Comparison of ENCODE assay signal across 31 cellular contexts in genomic region chr2:217945530-217945929, GRCh38. TPM values are rescaled to one million over a fixed set of nuclear protein-coding genes. Genes with fewer than 3 reads are reported as not detected.
DNase-seq lines count a peak whose midpoint lies in the region; ATAC-seq and TF ChIP-seq lines count a peak whose summit lies in the region.
"Had no signal": no experiment of that assay in that cellular context is flagged by ENCODE, and none has a peak within 500 bp of the region (broad histone marks: within the 10 kb centered on the region; RNA-seq: fewer than 3 reads in every experiment).

No MANE protein-coding gene starts in this region.

- DNase-seq in left cardiac atrium, result peak; percentile 0
- DNase-seq in Right ventricle myocardium inferior (ENCODE audit: missing footprints), result no peak
- peak; percentile 20 for DNase-seq in lower lobe of right lung
- peak in 1 of 2 donors; percentile 8 for DNase-seq in gastrocnemius medialis
- no peak for DNase-seq in vagina (ENCODE audit: extremely low spot score in 2 of 2)
- no peak for DNase-seq in NCI-H2029 treated with DMSO at 0.1 percent for 48 hours (lab: John Stamatoyannopoulos, UW)
- DNase-seq: activated CD4-positive, alpha-beta T cell treated with anti-CD3 and anti-CD28 coated beads, Interleukin-2, amount 50 U/mL, for 1 hour; activated naive CD4-positive, alpha-beta T cell treated with anti-CD3 and anti-CD28 coated beads for 36 hours; anterior cingulate cortex; CD8-positive, alpha-beta T cell; cortex of kidney; DMS 273 treated with DMSO at 0.1 percent for 48 hours; effector memory CD8-positive, alpha-beta T cell; foreskin melanocyte; GOT3; mesenchymal stem cell; NCI-H1092; NCI-H187; NCI-H2171 treated with DMSO at 0.1 percent for 48 hours; NCI-H524; NK-92 treated with Interleukin-12 subunit alpha and Interleukin-12 subunit beta, amount 100 ng/mL, for 24 hours; PC-3; SHP77 treated with DMSO at 0.1 percent for 48 hours; stimulated activated CD4-positive, alpha-beta T cell treated with anti-CD3 and anti-CD28 coated beads, Interleukin-2, amount 100 ng/mL, for 48 hours; SW 1271; T-helper 9 cell had no signal

- TF ChIP-seq POLR2A in gastrocnemius medialis (IDR thresholded peaks at IDR 0.05) (no peak), vagina (IDR thresholded peaks at IDR 0.05) (no peak)

- no peaks in the 10 kb centered on the region for H3K9me3 ChIP-seq in lower lobe of right lung
- H3K9me3 ChIP-seq in gastrocnemius medialis, result no peaks in the 10 kb centered on the region
- no peaks in the 10 kb centered on the region for H3K9me3 ChIP-seq in vagina
- H3K9me3 ChIP-seq: A549 had no signal

- intact Hi-C loops in left cardiac atrium (cut with DNase I), result loop anchor here (2.0 kb wide), 1 partner anchor 43 kb away; no protein-coding TSS in a partner anchor
- intact Hi-C loops in Right ventricle myocardium inferior (cut with DNase I), result loop anchor here (2.0 kb wide), 1 partner anchor 33 kb away; no protein-coding TSS in a partner anchor
- intact Hi-C loops in lower lobe of right lung (cut with DNase I), result no loop called here
- intact Hi-C loops in gastrocnemius medialis (cut with DNase I; ENCODE audit: low total_unique reads), result no loop called here
- intact Hi-C loops in vagina (cut with DNase I), result no loop called here

- no peak overlapping the region for H3K27ac ChIP-seq in lower lobe of right lung
- peak overlapping the region in 3 of 4 donors; percentile 32 to 94 (median 90) for H3K27ac ChIP-seq in gastrocnemius medialis
- peak overlapping the region; percentile 37 for H3K27ac ChIP-seq in vagina
- H3K27ac ChIP-seq: A549, hepatocyte had no signal

- in situ Hi-C loops in gastrocnemius medialis (cut with MboI; ENCODE audit: low sequenced_read_pairs in 4 of 4), result no loop called here

- H3K27me3 ChIP-seq in lower lobe of right lung (ENCODE audit: low read depth) (no peaks in the 10 kb centered on the region), gastrocnemius medialis (no peaks in the 10 kb centered on the region), vagina (no peaks in the 10 kb centered on the region)
- H3K27me3 ChIP-seq: hepatocyte had no signal

- TF ChIP-seq CTCF in lower lobe of right lung (IDR thresholded peaks at IDR 0.05) (no peak), gastrocnemius medialis (IDR thresholded peaks at IDR 0.05 in 4 of 5, conservative IDR thresholded peaks at IDR 0.05 in 1 of 5) (no peak), vagina (IDR thresholded peaks at IDR 0.05) (no peak)

- H3K4me1 ChIP-seq in lower lobe of right lung (peaks cover 53% of the 10 kb centered on the region), gastrocnemius medialis (peaks cover 37 to 39% of the 10 kb centered on the region in 2 donors), vagina (peaks cover 96% of the 10 kb centered on the region)

- no peak overlapping the region for H3K4me3 ChIP-seq in lower lobe of right lung
- H3K4me3 ChIP-seq in gastrocnemius medialis, result no peak overlapping the region
- H3K4me3 ChIP-seq in vagina, result no peak overlapping the region
- H3K4me3 ChIP-seq: A549, hepatocyte had no signal

- H3K36me3 ChIP-seq in lower lobe of right lung (no peaks in the 10 kb centered on the region), gastrocnemius medialis (no peaks in the 10 kb centered on the region), vagina (no peaks in the 10 kb centered on the region)

- ATAC-seq in left cardiac atrium (no peak), Right ventricle myocardium inferior (no peak), lower lobe of right lung (no peak), gastrocnemius medialis (no peak), HG02852 (IDR thresholded peaks at IDR 0.05; ENCODE audit: unreplicated experiment) (no peak), HG03342 (IDR thresholded peaks at IDR 0.05; ENCODE audit: unreplicated experiment) (no peak)
- ATAC-seq: A549; CD8-positive, alpha-beta T cell; effector memory CD8-positive, alpha-beta T cell; esophagus mucosa; PC-3 had no signal

RNA-seq across cellular contexts. Expression of gene TNS1, which starts 57.3 kb away (rescaled TPM):
- 100 to 1,000 TPM; 436 to 508 TPM for total RNA-seq in left cardiac atrium
- total RNA-seq in Right ventricle myocardium inferior, result 705 TPM
- total RNA-seq in lower lobe of right lung, result 505 TPM
- total RNA-seq in gastrocnemius medialis, result 100 to 1,000 TPM; 407 to 670 (median 484) TPM
- 216 TPM for total RNA-seq in vagina
- total RNA-seq: CD8-positive, alpha-beta T cell had no signal

Comparison
In these comparisons a context has a peak if more than half of its experiments do, and no peak if none do; other contexts are left out.
1. DNase-seq: peak in left cardiac atrium (single experiment) and lower lobe of right lung (single experiment); none in Right ventricle myocardium inferior (single experiment), vagina (0 of 2) and NCI-H2029 treated with DMSO at 0.1 percent for 48 hours (single experiment).
2. intact Hi-C loops: an anchor here in left cardiac atrium (2.0 kb wide) and Right ventricle myocardium inferior (2.0 kb wide); none called in lower lobe of right lung, gastrocnemius medialis and vagina.